ENCODE assay signal across 2 cellular contexts in genomic region chr1:157135646-157136045, GRCh38.
TF ChIP-seq lines count a peak whose summit lies in the region.

No MANE protein-coding gene starts in this region.

TF ChIP-seq in A549, 52 proteins besides CTCF, POLR2A, EP300 and RAD21:
- TF ChIP-seq ELK1 (IDR thresholded peaks at IDR 0.05; ENCODE audit: low read depth, low read length), result no peak
- TF ChIP-seq RFX5 (IDR thresholded peaks at IDR 0.05), result no peak
- TF ChIP-seq CBX2 (IDR thresholded peaks at IDR 0.05; ENCODE audit: borderline replicate concordance, low read depth), result no peak
- TF ChIP-seq TFCP2L1 (CRISPR knock-in tag; IDR thresholded peaks at IDR 0.05), result no peak
- TF ChIP-seq, protein P1, sequence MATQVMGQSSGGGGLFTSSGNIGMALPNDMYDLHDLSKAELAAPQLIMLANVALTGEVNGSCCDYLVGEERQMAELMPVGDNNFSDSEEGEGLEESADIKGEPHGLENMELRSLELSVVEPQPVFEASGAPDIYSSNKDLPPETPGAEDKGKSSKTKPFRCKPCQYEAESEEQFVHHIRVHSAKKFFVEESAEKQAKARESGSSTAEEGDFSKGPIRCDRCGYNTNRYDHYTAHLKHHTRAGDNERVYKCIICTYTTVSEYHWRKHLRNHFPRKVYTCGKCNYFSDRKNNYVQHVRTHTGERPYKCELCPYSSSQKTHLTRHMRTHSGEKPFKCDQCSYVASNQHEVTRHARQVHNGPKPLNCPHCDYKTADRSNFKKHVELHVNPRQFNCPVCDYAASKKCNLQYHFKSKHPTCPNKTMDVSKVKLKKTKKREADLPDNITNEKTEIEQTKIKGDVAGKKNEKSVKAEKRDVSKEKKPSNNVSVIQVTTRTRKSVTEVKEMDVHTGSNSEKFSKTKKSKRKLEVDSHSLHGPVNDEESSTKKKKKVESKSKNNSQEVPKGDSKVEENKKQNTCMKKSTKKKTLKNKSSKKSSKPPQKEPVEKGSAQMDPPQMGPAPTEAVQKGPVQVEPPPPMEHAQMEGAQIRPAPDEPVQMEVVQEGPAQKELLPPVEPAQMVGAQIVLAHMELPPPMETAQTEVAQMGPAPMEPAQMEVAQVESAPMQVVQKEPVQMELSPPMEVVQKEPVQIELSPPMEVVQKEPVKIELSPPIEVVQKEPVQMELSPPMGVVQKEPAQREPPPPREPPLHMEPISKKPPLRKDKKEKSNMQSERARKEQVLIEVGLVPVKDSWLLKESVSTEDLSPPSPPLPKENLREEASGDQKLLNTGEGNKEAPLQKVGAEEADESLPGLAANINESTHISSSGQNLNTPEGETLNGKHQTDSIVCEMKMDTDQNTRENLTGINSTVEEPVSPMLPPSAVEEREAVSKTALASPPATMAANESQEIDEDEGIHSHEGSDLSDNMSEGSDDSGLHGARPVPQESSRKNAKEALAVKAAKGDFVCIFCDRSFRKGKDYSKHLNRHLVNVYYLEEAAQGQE (IDR thresholded peaks at IDR 0.05), result no peak
- no peak for TF ChIP-seq NPAS2 (CRISPR knock-in tag; IDR thresholded peaks at IDR 0.05; ENCODE audit: borderline replicate concordance)
- TF ChIP-seq CHD2 (IDR thresholded peaks at IDR 0.05; ENCODE audit: low read length, partially characterized antibody), result no peak
- no peak for TF ChIP-seq MAX (IDR thresholded peaks at IDR 0.05)
- TF ChIP-seq MYC (IDR thresholded peaks at IDR 0.05; ENCODE audit: borderline replicate concordance, low read length), result no peak
- no peak for TF ChIP-seq NR3C1 (IDR thresholded peaks at IDR 0.05)
- no peak for TF ChIP-seq FOSL2 (IDR thresholded peaks at IDR 0.05)
- TF ChIP-seq FOSL2 (CRISPR knock-in tag; IDR thresholded peaks at IDR 0.05), result no peak
- TF ChIP-seq HOXB5 (CRISPR knock-in tag; IDR thresholded peaks at IDR 0.05), result no peak
- TF ChIP-seq NFE2L2 (conservative IDR thresholded peaks at IDR 0.05; ENCODE audit: low read length), result no peak
- TF ChIP-seq ZNF302 (CRISPR knock-in tag; IDR thresholded peaks at IDR 0.05), result no peak
- TF ChIP-seq ZFP36 (IDR thresholded peaks at IDR 0.05; ENCODE audit: borderline replicate concordance, partially characterized antibody), result no peak

TF ChIP-seq in HCT116, 20 proteins besides CTCF, POLR2A, EP300 and RAD21:
- TF ChIP-seq EZH2phosphoT487 (IDR thresholded peaks at IDR 0.05; ENCODE audit: borderline replicate concordance), result no peak
- TF ChIP-seq CEBPB (IDR thresholded peaks at IDR 0.05; ENCODE audit: low read depth), result no peak
- no peak for TF ChIP-seq ELF1 (IDR thresholded peaks at IDR 0.05; ENCODE audit: borderline replicate concordance, low read depth)
- no peak for TF ChIP-seq POLR2AphosphoS5 (IDR thresholded peaks at IDR 0.05; ENCODE audit: low read depth, low read length)
- TF ChIP-seq CBX3 (IDR thresholded peaks at IDR 0.05; ENCODE audit: low read depth), result no peak
- TF ChIP-seq, protein P1 (IDR thresholded peaks at IDR 0.05; ENCODE audit: low read depth), result no peak
- no peak for TF ChIP-seq SRF (IDR thresholded peaks at IDR 0.05; ENCODE audit: low read depth)
- no peak for TF ChIP-seq ZBTB33 (IDR thresholded peaks at IDR 0.05; ENCODE audit: extremely low read depth, insufficient replicate concordance, low read length)
- no peak for TF ChIP-seq YY1 (IDR thresholded peaks at IDR 0.05; ENCODE audit: extremely low read depth, insufficient replicate concordance, low read depth, low read length)
- no peak for TF ChIP-seq ZNF274 (IDR thresholded peaks at IDR 0.05; ENCODE audit: low read depth, low read length)
- no peak for TF ChIP-seq EZH2 (IDR thresholded peaks at IDR 0.05)
- TF ChIP-seq TCF7L2 (IDR thresholded peaks at IDR 0.05; ENCODE audit: borderline replicate concordance, extremely low read depth, insufficient read depth, insufficient read length), result no peak
- no peak for TF ChIP-seq SP1 (IDR thresholded peaks at IDR 0.05; ENCODE audit: low read depth)
- TF ChIP-seq ZFX (IDR thresholded peaks at IDR 0.05), result no peak
- no peak for TF ChIP-seq MAX (IDR thresholded peaks at IDR 0.05)
- TF ChIP-seq ATF3 (IDR thresholded peaks at IDR 0.05), result no peak
